In genomic region chr2:200713003-200713703, GRCh38 we compare ENCODE assay signal across 8 cellular contexts.
DNase-seq lines count a peak whose midpoint lies in the region; ATAC-seq and TF ChIP-seq lines count a peak whose summit lies in the region.

No MANE protein-coding gene starts in this region.

- peak; percentile 94 for TF ChIP-seq POLR2A in GM19193 (IDR thresholded peaks at IDR 0.05; ENCODE audit: extremely low read depth, insufficient read depth, insufficient read length)

- no peaks in the 10 kb centered on the region for H3K36me3 ChIP-seq in BE2C

- DNase-seq in BE2C (peak; percentile 77), NCI-H510A (lab: John Stamatoyannopoulos, UW) (peak; percentile 76), kidney tubule cell (ENCODE audit: low spot score) (peak; percentile 99)
- peak; percentile 98 for DNase-seq in activated CD4-positive, alpha-beta T cell treated with anti-CD3 and anti-CD28 coated beads for 36 hours
- DNase-seq in stimulated activated CD4-positive, alpha-beta T cell treated with anti-CD3 and anti-CD28 coated beads, Interleukin-1b, Interleukin-23, amount 100 ng/mL, for 1 hour (ENCODE audit: low read depth in 2 of 2) = peak; percentile 58 to 82

- no peaks in the 10 kb centered on the region for H3K9me3 Mint-ChIP-seq in activated CD4-positive, alpha-beta T cell treated with anti-CD3 and anti-CD28 coated beads for 36 hours (ENCODE audit: low read depth)

- H3K27me3 Mint-ChIP-seq in activated CD4-positive, alpha-beta T cell treated with anti-CD3 and anti-CD28 coated beads for 36 hours = no peaks in the 10 kb centered on the region

- H3K4me1 ChIP-seq in BE2C = no peaks in the 10 kb centered on the region

- ATAC-seq in HG03432 (IDR thresholded peaks at IDR 0.05; ENCODE audit: unreplicated experiment) = peak; percentile 100
- ATAC-seq in activated CD4-positive, alpha-beta T cell treated with anti-CD3 and anti-CD28 coated beads for 36 hours = peak; percentile 93

- peak overlapping the region; percentile 100 for H3K27ac Mint-ChIP-seq in activated CD4-positive, alpha-beta T cell treated with anti-CD3 and anti-CD28 coated beads for 36 hours

- H3K4me3 ChIP-seq in BE2C (ENCODE audit: low read depth, low read length) = peak overlapping the region; percentile 46

- H3K27ac ChIP-seq in cingulate gyrus (ENCODE audit: low read depth, low read length) = peak overlapping the region; percentile 93

- H3K4me1 Mint-ChIP-seq in activated CD4-positive, alpha-beta T cell treated with anti-CD3 and anti-CD28 coated beads for 36 hours = peaks cover 47% of the 10 kb centered on the region

- POLR2A ChIA-PET in activated CD4-positive, alpha-beta T cell treated with anti-CD3 and anti-CD28 coated beads for 36 hours (lab: Charles Lee) = interaction anchor here (0.6 to 1.7 kb wide), 17 partner anchors 8 to 470 kb away, joined by 3 to 20 read pairs (median 4); partner anchors contain the start of genes BZW1, CASP10, CLK1 and NIF3L1

- no peaks in the 10 kb centered on the region for H3K36me3 Mint-ChIP-seq in activated CD4-positive, alpha-beta T cell treated with anti-CD3 and anti-CD28 coated beads for 36 hours (ENCODE audit: low read depth)

- CTCF ChIA-PET in activated CD4-positive, alpha-beta T cell treated with anti-CD3 and anti-CD28 coated beads for 36 hours (lab: Charles Lee) = interaction anchor here (0.7 to 3.0 kb wide), 24 partner anchors 9 to 719 kb away, joined by 3 to 24 read pairs (median 4); partner anchors contain the start of genes CASP10, CLK1, NIF3L1 and ORC2

- peak; percentile 91 for TF ChIP-seq CTCF in BE2C (IDR thresholded peaks at IDR 0.05; ENCODE audit: low read depth, low read length)

- intact Hi-C loops in activated CD4-positive, alpha-beta T cell treated with anti-CD3 and anti-CD28 coated beads for 36 hours (cut with DNase I, micrococcal nuclease) = loop anchor here (1.0 to 5.0 kb wide), 21 partner anchors 10 to 1068 kb away; partner anchors contain the start of genes NIF3L1 (in 2 of the 2), PPIL3 (in 2 of the 2), SGO2 (in 2 of the 2) and ALS2 (in 1 of the 2)

- no peaks in the 10 kb centered on the region for H3K9me3 ChIP-seq in BE2C

- H3K4me3 Mint-ChIP-seq in activated CD4-positive, alpha-beta T cell treated with anti-CD3 and anti-CD28 coated beads for 36 hours = peak overlapping the region; percentile 70

- H3K27me3 ChIP-seq in BE2C = no peaks in the 10 kb centered on the region

Comparison
In these comparisons a context has a peak if more than half of its experiments do, and no peak if none do; other contexts are left out.
1. Peak in every context shown above with its lines: DNase-seq, ATAC-seq, H3K4me3 ChIP-seq and H3K27ac ChIP-seq.